8 cellular contexts compared by ENCODE assay signal in genomic region chr13:20230913-20231838, GRCh38. TPM values are rescaled to one million over a fixed set of nuclear protein-coding genes. Genes with fewer than 3 reads are reported as not detected.
DNase-seq lines count a peak whose midpoint lies in the region; ATAC-seq and TF ChIP-seq lines count a peak whose summit lies in the region.

No MANE protein-coding gene starts in this region.

- no peaks in the 10 kb centered on the region for H3K36me3 Mint-ChIP-seq in memory B cell

- no peaks in the 10 kb centered on the region for H3K9me3 Mint-ChIP-seq in memory B cell

- H3K36me3 ChIP-seq in ascending aorta (no peaks in the 10 kb centered on the region), suprapubic skin (no peaks in the 10 kb centered on the region)

- TF ChIP-seq EP300 in suprapubic skin (IDR thresholded peaks at IDR 0.05): no peak

- TF ChIP-seq POLR2A in suprapubic skin (IDR thresholded peaks at IDR 0.05): no peak

- H3K4me1 Mint-ChIP-seq in memory B cell: no peaks in the 10 kb centered on the region

- H3K27me3 ChIP-seq in ascending aorta: no peaks in the 10 kb centered on the region
- H3K27me3 ChIP-seq in suprapubic skin: peaks cover 37% of the 10 kb centered on the region

- H3K4me3 Mint-ChIP-seq in memory B cell: peak overlapping the region; percentile 32

- H3K27me3 Mint-ChIP-seq in memory B cell: peaks cover 15% of the 10 kb centered on the region

- H3K4me1 ChIP-seq in ascending aorta: no peaks in the 10 kb centered on the region
- peaks cover 20% of the 10 kb centered on the region for H3K4me1 ChIP-seq in suprapubic skin

- H3K27ac ChIP-seq in ascending aorta (no peak overlapping the region), suprapubic skin (peak overlapping the region; percentile 83)

- H3K4me3 ChIP-seq in ascending aorta: peak overlapping the region; percentile 28 to 45
- H3K4me3 ChIP-seq in suprapubic skin: peak overlapping the region; percentile 51

- peak; percentile 28 for DNase-seq in activated T-cell treated with anti-CD3 and anti-CD28 coated beads, Interleukin-2, amount 50 U/mL, for 1 hour
- DNase-seq in activated T-cell treated with anti-CD3 and anti-CD28 coated beads for 4 hours (no peak), ascending aorta (ENCODE audit: low spot score in 2 of 2) (peak in 1 of 2 donors; percentile 43), memory B cell (ENCODE audit: low spot score in 2 of 2) (no peak), suprapubic skin (ENCODE audit: low spot score in 2 of 2) (peak in 1 of 2 donors; percentile 74), mucosa of gallbladder (ENCODE audit: low spot score) (no peak), hippocampal formation (lab: John Stamatoyannopoulos, UW) (no peak)

- ATAC-seq in memory B cell (ENCODE audit: low read depth) (no peak), HG03039 (IDR thresholded peaks at IDR 0.05; ENCODE audit: unreplicated experiment) (no peak)

- 33% methylated on average over 22 of the region's 30 CpGs for WGBS in suprapubic skin

- intact Hi-C loops in ascending aorta (cut with DNase I): no loop called here

- no peak overlapping the region for H3K27ac Mint-ChIP-seq in memory B cell

- H3K9me3 ChIP-seq in ascending aorta (no peaks in the 10 kb centered on the region), suprapubic skin (no peaks in the 10 kb centered on the region)

- no peak for TF ChIP-seq CTCF in ascending aorta (IDR thresholded peaks at IDR 0.05)
- TF ChIP-seq CTCF in suprapubic skin (IDR thresholded peaks at IDR 0.05): no peak

RNA-seq across cellular contexts. Expression of gene GJB6, which starts 0.9 kb away (rescaled TPM):
- not detected for total RNA-seq in ascending aorta
- 100 to 1,000 TPM in 1 of 4 donors, 10 to 100 TPM in 3; 32.4 to 128 (median 68.0) TPM for total RNA-seq in suprapubic skin
- total RNA-seq in mucosa of gallbladder: 4.0 TPM

RNA-seq across cellular contexts. Expression of gene GJB2, which starts 38.4 kb away (rescaled TPM):
- 0.21 TPM for total RNA-seq in ascending aorta
- 100 to 1,000 TPM in 1 of 4 donors, 10 to 100 TPM in 3; 32.8 to 129 (median 77.5) TPM for total RNA-seq in suprapubic skin
- 31.0 TPM for total RNA-seq in mucosa of gallbladder

Comparison
In these comparisons a context has a peak if more than half of its experiments do, and no peak if none do; other contexts are left out.
1. RNA of gene GJB2, which starts 38.4 kb away (total RNA-seq): 32.8 to 129 TPM in suprapubic skin and 31.0 TPM in mucosa of gallbladder (single experiment); 0.21 TPM in ascending aorta (single experiment); every median in the first group is over 10 times any median in the second.